Comparison of ENCODE assay signal across 8 cellular contexts in the genomic region with DNA sequence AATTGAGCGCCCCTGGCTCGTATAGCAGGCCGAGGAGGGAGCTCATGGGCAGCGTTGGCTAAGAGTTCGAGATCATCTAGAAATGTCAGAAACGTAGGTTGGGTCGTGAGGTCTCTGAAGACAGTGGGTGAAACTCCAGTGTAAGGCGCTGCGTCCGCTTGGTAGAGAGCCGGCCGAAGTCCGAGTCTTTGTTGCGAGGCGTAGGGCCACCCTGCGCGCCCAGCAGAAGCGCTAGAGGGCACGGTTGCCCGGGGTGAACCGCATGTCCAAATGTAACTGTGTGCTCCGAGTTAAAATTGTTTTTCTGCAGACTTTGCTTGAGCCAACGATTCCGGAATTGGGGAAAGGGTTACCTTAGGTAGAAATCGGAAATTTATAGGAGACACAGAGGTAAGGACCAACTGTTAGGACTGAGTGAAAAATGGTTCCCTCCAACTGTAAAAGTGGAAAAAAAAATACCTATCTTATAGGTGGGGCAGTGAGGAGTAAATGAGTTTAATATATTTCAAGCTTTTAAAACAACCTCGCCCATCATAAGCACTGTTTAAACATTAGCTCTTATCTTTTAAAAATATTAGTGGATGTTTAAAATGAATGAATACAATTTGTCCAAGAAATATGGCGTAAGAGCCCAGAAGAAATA. TPM values are rescaled to one million over a fixed set of nuclear protein-coding genes. Genes with fewer than 3 reads are reported as not detected.
DNase-seq lines count a peak whose midpoint lies in the region; ATAC-seq lines count a peak whose summit lies in the region.

No MANE protein-coding gene starts in this region.

- no peaks in the 10 kb centered on the region for H3K9me3 ChIP-seq in BLaER1 treated with 17β-estradiol and CSF1 and Interleukin-3, amounts not matched to agents 10 nM and 100 nM (replicated peaks in 1 of 11)
- no peaks in the 10 kb centered on the region for H3K9me3 ChIP-seq in neuronal stem cell (replicated peaks in 1 of 2; ENCODE audit: control insufficient read depth in 2 of 2, insufficient read depth in 1 of 2, low read depth in 1 of 2, low read length in 2 of 2)

- H3K27me3 ChIP-seq in BLaER1 treated with 17β-estradiol and CSF1 and Interleukin-3, amounts not matched to agents 10 nM and 100 nM, result no peaks in the 10 kb centered on the region
- no peaks in the 10 kb centered on the region for H3K27me3 ChIP-seq in neuronal stem cell (ENCODE audit: control insufficient read depth in 3 of 3, insufficient read depth in 3 of 3, low read depth in 1 of 3, low read length in 3 of 3)

- no peak overlapping the region for H3K14ac ChIP-seq in neuronal stem cell (ENCODE audit: low read length)

- peak overlapping the region; percentile 92 to 97 (median 94) for H3K27ac ChIP-seq in BLaER1 treated with 17β-estradiol and CSF1 and Interleukin-3, amounts not matched to agents 10 nM and 100 nM
- peak overlapping the region; percentile 69 for H3K27ac ChIP-seq in neuronal stem cell (replicated peaks; ENCODE audit: low read length)

- DNase-seq in NOMO-1 treated with dmso at 0.1 percent for 144 hours (lab: John Stamatoyannopoulos, UW; ENCODE audit: unreplicated experiment) (peak; percentile 57), glomerular visceral epithelial cell (ENCODE audit: extremely low spot score) (peak; percentile 65), neuronal stem cell (ENCODE audit: low spot score) (peak; percentile 32)
- peak; percentile 49 for DNase-seq in activated naive CD8-positive, alpha-beta T cell treated with anti-CD3 and anti-CD28 coated beads for 36 hours

- peak overlapping the region; percentile 99 for H2AFZ ChIP-seq in neuronal stem cell (ENCODE audit: low read length)

- peaks cover 53% of the 10 kb centered on the region for H3K4me1 Mint-ChIP-seq in activated naive CD8-positive, alpha-beta T cell treated with anti-CD3 and anti-CD28 coated beads for 36 hours

- H2BK5ac ChIP-seq in neuronal stem cell (ENCODE audit: low read length), result peak overlapping the region; percentile 57

- peak overlapping the region; percentile 100 for H3K4me3 Mint-ChIP-seq in activated naive CD8-positive, alpha-beta T cell treated with anti-CD3 and anti-CD28 coated beads for 36 hours

- peak overlapping the region; percentile 20 for H2AK5ac ChIP-seq in neuronal stem cell (ENCODE audit: low read depth, low read length)

- H3K4me2 ChIP-seq in BLaER1 treated with 17β-estradiol and CSF1 and Interleukin-3, amounts not matched to agents 10 nM and 100 nM, result peak overlapping the region; percentile 69 to 90 (median 84)
- peak overlapping the region; percentile 90 for H3K4me2 ChIP-seq in neuronal stem cell (ENCODE audit: insufficient read depth, low read length, poor library complexity, severe bottlenecking)

- peaks cover 4% of the 10 kb centered on the region for H3K27me3 Mint-ChIP-seq in activated naive CD8-positive, alpha-beta T cell treated with anti-CD3 and anti-CD28 coated beads for 36 hours

- peak overlapping the region; percentile 100 for H3K27ac Mint-ChIP-seq in activated naive CD8-positive, alpha-beta T cell treated with anti-CD3 and anti-CD28 coated beads for 36 hours

- H3K4me1 ChIP-seq in BLaER1 treated with 17β-estradiol and CSF1 and Interleukin-3, amounts not matched to agents 10 nM and 100 nM, result peaks cover 24 to 53% (median 47%) of the 10 kb centered on the region in 10 experiments
- H3K4me1 ChIP-seq in neuronal stem cell (ENCODE audit: control insufficient read depth in 2 of 2, insufficient read depth in 1 of 2, low read depth in 1 of 2, low read length in 2 of 2), result peaks cover 4 to 13% of the 10 kb centered on the region in 2 donors

- peak overlapping the region; percentile 74 to 99 (median 90) for H3K4me3 ChIP-seq in BLaER1 treated with 17β-estradiol and CSF1 and Interleukin-3, amounts not matched to agents 10 nM and 100 nM
- peak overlapping the region; percentile 66 to 83 for H3K4me3 ChIP-seq in neuronal stem cell (ENCODE audit: low read length in 2 of 2)

- H2BK120ac ChIP-seq in neuronal stem cell (ENCODE audit: low read depth, low read length), result no peak overlapping the region

- peak overlapping the region; percentile 92 to 98 (median 94) for H3K9ac ChIP-seq in BLaER1 treated with 17β-estradiol and CSF1 and Interleukin-3, amounts not matched to agents 10 nM and 100 nM
- H3K9ac ChIP-seq in neuronal stem cell (ENCODE audit: low read depth, low read length, poor library complexity), result peak overlapping the region; percentile 64

- no peak overlapping the region for H3K23ac ChIP-seq in neuronal stem cell (ENCODE audit: low read depth, low read length, poor library complexity)

- H4K8ac ChIP-seq in neuronal stem cell (ENCODE audit: low read depth, low read length), result no peak overlapping the region

- no peak overlapping the region for H3K4ac ChIP-seq in neuronal stem cell (ENCODE audit: low read length)

- no peaks in the 10 kb centered on the region for H3K9me3 Mint-ChIP-seq in activated naive CD8-positive, alpha-beta T cell treated with anti-CD3 and anti-CD28 coated beads for 36 hours

- no peak overlapping the region for H4K91ac ChIP-seq in neuronal stem cell (ENCODE audit: low read depth, low read length, poor library complexity)

- peaks cover 2% of the 10 kb centered on the region for H3K79me1 ChIP-seq in neuronal stem cell (ENCODE audit: low read depth, low read length)

- H2BK12ac ChIP-seq in neuronal stem cell (ENCODE audit: low read length), result no peak overlapping the region

- H3K18ac ChIP-seq in neuronal stem cell (ENCODE audit: low read length), result peak overlapping the region; percentile 95

- H4K20me1 ChIP-seq in BLaER1 treated with 17β-estradiol and CSF1 and Interleukin-3, amounts not matched to agents 10 nM and 100 nM, result peaks cover 14 to 38% (median 34%) of the 10 kb centered on the region in 11 experiments; a peak in 20 of 22 replicates

- H3K36me3 ChIP-seq in BLaER1 treated with 17β-estradiol and CSF1 and Interleukin-3, amounts not matched to agents 10 nM and 100 nM, result peaks cover 0 to 7% (median 5%) of the 10 kb centered on the region in 11 experiments; a peak in 13 of 22 replicates
- H3K36me3 ChIP-seq in neuronal stem cell (replicated peaks in 1 of 2; ENCODE audit: control insufficient read depth in 2 of 2, insufficient read depth in 2 of 2, low read length in 2 of 2), result peaks cover 0 to 7% of the 10 kb centered on the region in 2 donors

- H3K36me3 Mint-ChIP-seq in activated naive CD8-positive, alpha-beta T cell treated with anti-CD3 and anti-CD28 coated beads for 36 hours, result peaks cover 46% of the 10 kb centered on the region

- WGBS in neuronal stem cell (ENCODE audit: extremely low coverage in 2 of 2, insufficient read length in 2 of 2, insufficient replicate concordance in 1 of 2), 2 donors, result no CpG with 5 or more reads among the region's 27 CpGs

- H2BK15ac ChIP-seq in neuronal stem cell (ENCODE audit: low read length), result peak overlapping the region; percentile 51

- ATAC-seq in GM18867 (IDR thresholded peaks at IDR 0.05; ENCODE audit: unreplicated experiment) (peak; percentile 16), HG03354 (IDR thresholded peaks at IDR 0.05; ENCODE audit: poor library complexity, severe bottlenecking, unreplicated experiment) (peak; percentile 18), GM18520 (IDR thresholded peaks at IDR 0.05; ENCODE audit: unreplicated experiment) (no peak)

RNA-seq across cellular contexts. Expression of gene SIAH2, which starts 1.0 kb away (rescaled TPM):
- 10 to 100 TPM; 89.1 to 94.4 TPM for total RNA-seq in activated naive CD8-positive, alpha-beta T cell treated with anti-CD3 and anti-CD28 coated beads for 36 hours
- polyA plus RNA-seq in neuronal stem cell (2013, experiment 1 of 2), result 16.1 TPM
- polyA plus RNA-seq in neuronal stem cell (2013, experiment 2 of 2), result 16.2 TPM
